In genomic region chr19:31349160-31349881, GRCh38 we compare ENCODE assay signal across 8 cellular contexts. TPM values are rescaled to one million over a fixed set of nuclear protein-coding genes. Genes with fewer than 3 reads are reported as not detected.
DNase-seq lines count a peak whose midpoint lies in the region; ATAC-seq and TF ChIP-seq lines count a peak whose summit lies in the region.

A gene with protein sequence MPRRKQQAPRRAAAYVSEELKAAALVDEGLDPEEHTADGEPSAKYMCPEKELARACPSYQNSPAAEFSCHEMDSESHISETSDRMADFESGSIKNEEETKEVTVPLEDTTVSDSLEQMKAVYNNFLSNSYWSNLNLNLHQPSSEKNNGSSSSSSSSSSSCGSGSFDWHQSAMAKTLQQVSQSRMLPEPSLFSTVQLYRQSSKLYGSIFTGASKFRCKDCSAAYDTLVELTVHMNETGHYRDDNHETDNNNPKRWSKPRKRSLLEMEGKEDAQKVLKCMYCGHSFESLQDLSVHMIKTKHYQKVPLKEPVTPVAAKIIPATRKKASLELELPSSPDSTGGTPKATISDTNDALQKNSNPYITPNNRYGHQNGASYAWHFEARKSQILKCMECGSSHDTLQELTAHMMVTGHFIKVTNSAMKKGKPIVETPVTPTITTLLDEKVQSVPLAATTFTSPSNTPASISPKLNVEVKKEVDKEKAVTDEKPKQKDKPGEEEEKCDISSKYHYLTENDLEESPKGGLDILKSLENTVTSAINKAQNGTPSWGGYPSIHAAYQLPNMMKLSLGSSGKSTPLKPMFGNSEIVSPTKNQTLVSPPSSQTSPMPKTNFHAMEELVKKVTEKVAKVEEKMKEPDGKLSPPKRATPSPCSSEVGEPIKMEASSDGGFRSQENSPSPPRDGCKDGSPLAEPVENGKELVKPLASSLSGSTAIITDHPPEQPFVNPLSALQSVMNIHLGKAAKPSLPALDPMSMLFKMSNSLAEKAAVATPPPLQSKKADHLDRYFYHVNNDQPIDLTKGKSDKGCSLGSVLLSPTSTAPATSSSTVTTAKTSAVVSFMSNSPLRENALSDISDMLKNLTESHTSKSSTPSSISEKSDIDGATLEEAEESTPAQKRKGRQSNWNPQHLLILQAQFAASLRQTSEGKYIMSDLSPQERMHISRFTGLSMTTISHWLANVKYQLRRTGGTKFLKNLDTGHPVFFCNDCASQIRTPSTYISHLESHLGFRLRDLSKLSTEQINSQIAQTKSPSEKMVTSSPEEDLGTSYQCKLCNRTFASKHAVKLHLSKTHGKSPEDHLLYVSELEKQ (minus strand): TSS chr19:31349436. CDS start chr19:31349219, 217 bp downstream.

- H3K4me3 ChIP-seq in cardiac muscle cell: peak within 1 kb of the TSS; percentile 93

- no peaks in the 10 kb centered on the region for H3K36me3 ChIP-seq in cardiac muscle cell

- peaks cover 21% of the 10 kb centered on the region for H3K4me1 Mint-ChIP-seq in activated naive CD8-positive, alpha-beta T cell treated with anti-CD3 and anti-CD28 coated beads, Interleukin-2, amount 50 U/mL, for 24 hours

- ATAC-seq in activated naive CD8-positive, alpha-beta T cell treated with anti-CD3 and anti-CD28 coated beads, Interleukin-2, amount 50 U/mL, for 24 hours: peak; percentile 40
- ATAC-seq in omental fat pad (ENCODE audit: low FRiP score) (peak; percentile 34), GM21367 (IDR thresholded peaks at IDR 0.05; ENCODE audit: unreplicated experiment) (no peak)

- peaks cover 16% of the 10 kb centered on the region for H3K4me1 ChIP-seq in cardiac muscle cell (ENCODE audit: low read depth)

- DNase-seq in DMS114 treated with DMSO at 0.1 percent for 48 hours (lab: John Stamatoyannopoulos, UW; ENCODE audit: unreplicated experiment) (peak; percentile 12), NOMO-1 treated with DMSO at 0.1 percent for 48 hours (lab: John Stamatoyannopoulos, UW; ENCODE audit: unreplicated experiment) (peak; percentile 73), cardiac muscle cell (ENCODE audit: low read depth in 1 of 2, low spot score in 1 of 2) (peak; percentile 61 to 95), omental fat pad (ENCODE audit: low spot score) (no peak), NCI-H510A treated with DMSO at 0.1 percent for 48 hours (lab: John Stamatoyannopoulos, UW) (no peak), COR-L47 (lab: John Stamatoyannopoulos, UW) (no peak)
- DNase-seq in activated naive CD8-positive, alpha-beta T cell treated with anti-CD3 and anti-CD28 coated beads, Interleukin-2, amount 50 U/mL, for 24 hours: peak; percentile 38

- peaks cover 66% of the 10 kb centered on the region for H3K27me3 Mint-ChIP-seq in activated naive CD8-positive, alpha-beta T cell treated with anti-CD3 and anti-CD28 coated beads, Interleukin-2, amount 50 U/mL, for 24 hours

- no peak within 1 kb of the TSS for H3K27ac Mint-ChIP-seq in activated naive CD8-positive, alpha-beta T cell treated with anti-CD3 and anti-CD28 coated beads, Interleukin-2, amount 50 U/mL, for 24 hours

- H3K9me3 ChIP-seq in cardiac muscle cell (ENCODE audit: low read depth): no peaks in the 10 kb centered on the region

- H3K9me3 Mint-ChIP-seq in activated naive CD8-positive, alpha-beta T cell treated with anti-CD3 and anti-CD28 coated beads, Interleukin-2, amount 50 U/mL, for 24 hours: no peaks in the 10 kb centered on the region

- H3K36me3 Mint-ChIP-seq in activated naive CD8-positive, alpha-beta T cell treated with anti-CD3 and anti-CD28 coated beads, Interleukin-2, amount 50 U/mL, for 24 hours (ENCODE audit: low read depth): no peaks in the 10 kb centered on the region

- TF ChIP-seq CTCF in cardiac muscle cell (IDR thresholded peaks at IDR 0.05; ENCODE audit: low read depth, low read length) (no peak), omental fat pad (IDR thresholded peaks at IDR 0.05) (no peak)

- H3K27ac ChIP-seq in cardiac muscle cell: no peak within 1 kb of the TSS

- peak within 1 kb of the TSS; percentile 45 for H3K4me3 Mint-ChIP-seq in activated naive CD8-positive, alpha-beta T cell treated with anti-CD3 and anti-CD28 coated beads, Interleukin-2, amount 50 U/mL, for 24 hours

- peaks cover 70% of the 10 kb centered on the region for H3K27me3 ChIP-seq in cardiac muscle cell

RNA-seq across cellular contexts. Expression of the gene that starts here (rescaled TPM):
- total RNA-seq in cardiac muscle cell (0.57 and 0.63 TPM in 2 replicates), omental fat pad (10 to 100 TPM in 3 of 4 donors, 1 to 10 TPM in 1; 6.3 to 10.6 (median 10.4) TPM)
- polyA plus RNA-seq in cardiac muscle cell: 0.65 and 1.7 TPM in 2 replicates

Comparison
In these comparisons a context has a peak if more than half of its experiments do, and no peak if none do; other contexts are left out.
1. DNase-seq: peak in DMS114 treated with DMSO at 0.1 percent for 48 hours (single experiment), NOMO-1 treated with DMSO at 0.1 percent for 48 hours (single experiment), activated naive CD8-positive, alpha-beta T cell treated with anti-CD3 and anti-CD28 coated beads, Interleukin-2, amount 50 U/mL, for 24 hours (single experiment) and cardiac muscle cell (2 of 2); none in omental fat pad (single experiment), NCI-H510A treated with DMSO at 0.1 percent for 48 hours (single experiment) and COR-L47 (single experiment).